Comparison of ENCODE assay signal across 8 cellular contexts in the genomic region with DNA sequence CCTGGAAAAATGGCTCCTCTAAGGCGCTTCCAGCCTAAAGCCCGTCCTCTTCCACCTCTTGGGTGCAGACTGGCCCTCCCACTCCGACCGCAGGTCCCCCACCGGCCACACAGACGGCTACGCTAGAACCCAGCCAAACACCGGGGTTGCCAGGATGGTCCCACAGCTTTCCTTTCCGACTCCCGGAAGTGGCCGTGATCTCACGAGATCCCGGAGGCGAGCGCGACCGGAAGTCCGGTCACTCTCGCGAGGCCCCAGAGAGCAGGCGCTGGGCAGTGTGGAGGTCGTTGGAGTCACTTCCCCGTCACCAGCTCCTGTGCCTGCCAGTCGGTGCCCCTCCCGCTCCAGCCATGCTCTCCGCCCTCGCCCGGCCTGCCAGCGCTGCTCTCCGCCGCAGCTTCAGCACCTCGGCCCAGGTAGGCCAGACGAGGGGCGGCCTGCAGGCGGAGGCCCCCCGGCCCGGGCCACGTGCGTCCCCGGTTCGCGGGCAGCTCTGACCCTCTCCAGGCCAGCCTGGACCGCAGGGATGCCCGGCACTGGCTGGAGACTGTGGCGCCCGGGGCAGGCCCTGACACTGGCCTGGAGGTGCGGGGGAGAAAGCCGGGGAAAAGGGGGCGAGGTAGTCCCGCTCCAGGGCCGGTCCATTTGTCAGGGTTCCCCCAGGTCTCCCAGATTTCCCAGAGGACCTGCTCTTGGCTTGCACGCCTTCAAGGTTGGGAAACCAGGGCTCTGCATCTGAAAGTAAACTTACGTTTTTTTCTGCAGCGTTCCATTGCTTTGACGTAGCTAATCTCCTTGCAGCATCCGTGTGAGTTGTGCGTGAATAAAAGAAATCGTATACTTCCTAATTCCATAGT. TPM values are rescaled to one million over a fixed set of nuclear protein-coding genes. Genes with fewer than 3 reads are reported as not detected.
DNase-seq lines count a peak whose midpoint lies in the region; ATAC-seq and TF ChIP-seq lines count a peak whose summit lies in the region.

A gene with protein sequence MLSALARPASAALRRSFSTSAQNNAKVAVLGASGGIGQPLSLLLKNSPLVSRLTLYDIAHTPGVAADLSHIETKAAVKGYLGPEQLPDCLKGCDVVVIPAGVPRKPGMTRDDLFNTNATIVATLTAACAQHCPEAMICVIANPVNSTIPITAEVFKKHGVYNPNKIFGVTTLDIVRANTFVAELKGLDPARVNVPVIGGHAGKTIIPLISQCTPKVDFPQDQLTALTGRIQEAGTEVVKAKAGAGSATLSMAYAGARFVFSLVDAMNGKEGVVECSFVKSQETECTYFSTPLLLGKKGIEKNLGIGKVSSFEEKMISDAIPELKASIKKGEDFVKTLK (plus strand): TSS at position 296 of the 857 bp plus-strand sequence. CDS start 55 bp downstream, at position 351.
Gene STYXL1, minus strand, starts transcription at position 190 of the 857 bp plus-strand sequence. CDS start 17,477 bp downstream, outside the sequence.

- peaks cover 90% of the 10 kb centered on the region for H3K79me2 ChIP-seq in SU-DHL-6 (ENCODE audit: insufficient read depth, low read length)

- H3K27me3 ChIP-seq in SU-DHL-6 (ENCODE audit: low read length) = no peaks in the 10 kb centered on the region
- H3K27me3 ChIP-seq in thoracic aorta (replicated peaks; ENCODE audit: insufficient read depth) = no peaks in the 10 kb centered on the region

- POLR2A ChIA-PET in activated naive CD8-positive, alpha-beta T cell treated with anti-CD3 and anti-CD28 coated beads, Interleukin-2, amount 10 ng/mL, durations not matched to agents 7 days and 5 days (lab: Charles Lee) = interaction anchor here (0.6 to 1.9 kb wide), 9 partner anchors 8 to 270 kb away, joined by 3 to 9 read pairs (median 4); no protein-coding TSS in a partner anchor

- peak within 1 kb of the TSS; percentile 87 for H2AFZ ChIP-seq in SU-DHL-6 (ENCODE audit: low read depth, low read length, severe bottlenecking)

- TF ChIP-seq CTCF in GM12865 (IDR thresholded peaks at IDR 0.05; ENCODE audit: insufficient read depth, low read depth, low read length, missing control alignments) (no peak), SU-DHL-6 (IDR thresholded peaks at IDR 0.05; ENCODE audit: insufficient read depth, low read length, poor library complexity, severe bottlenecking) (no peak), osteocyte (IDR thresholded peaks at IDR 0.05) (no peak), thoracic aorta (IDR thresholded peaks at IDR 0.05) (no peak)

- H3K4me3 ChIP-seq in GM12865 (ENCODE audit: low read depth, low read length) (peak within 1 kb of the TSS; percentile 100), SU-DHL-6 (ENCODE audit: insufficient read depth, low read length, poor library complexity, severe bottlenecking) (peak within 1 kb of the TSS; percentile 92), thoracic aorta (peak within 1 kb of the TSS; percentile 84)

- H3K27ac ChIP-seq in SU-DHL-6 (ENCODE audit: low read depth, low read length) (peak within 1 kb of the TSS; percentile 65), thoracic aorta (peak within 1 kb of the TSS; percentile 92 to 93)

- H3K9me3 Mint-ChIP-seq in activated naive CD8-positive, alpha-beta T cell treated with anti-CD3 and anti-CD28 coated beads, Interleukin-2, amount 10 ng/mL, durations not matched to agents 7 days and 5 days = no peaks in the 10 kb centered on the region
- H3K9me3 Mint-ChIP-seq in osteocyte (ENCODE audit: unreplicated experiment) = no peaks in the 10 kb centered on the region

- peaks cover 16 to 22% of the 10 kb centered on the region in 2 donors for H3K4me1 ChIP-seq in thoracic aorta (ENCODE audit: control insufficient read depth in 1 of 2, low read depth in 2 of 2)

- peak within 1 kb of the TSS; percentile 69 for H3K4me2 ChIP-seq in SU-DHL-6 (ENCODE audit: low read depth, low read length, poor library complexity, severe bottlenecking)

- H3K36me3 ChIP-seq in SU-DHL-6 (ENCODE audit: low read length) (no peaks in the 10 kb centered on the region), thoracic aorta (no peaks in the 10 kb centered on the region)

- H3K9me2 ChIP-seq in SU-DHL-6 (replicated peaks; ENCODE audit: insufficient read depth, low read length) = no peaks in the 10 kb centered on the region

- peaks cover 6% of the 10 kb centered on the region; the same call in 1 of the 2 replicates for H4K20me1 ChIP-seq in SU-DHL-6 (ENCODE audit: low read depth, low read length)

- intact Hi-C loops in head of caudate nucleus (cut with DNase I) = no loop called here

- peak within 1 kb of the TSS; percentile 97 for H3K9ac ChIP-seq in SU-DHL-6 (ENCODE audit: low read length)

- H3K36me3 Mint-ChIP-seq in activated naive CD8-positive, alpha-beta T cell treated with anti-CD3 and anti-CD28 coated beads, Interleukin-2, amount 10 ng/mL, durations not matched to agents 7 days and 5 days = peaks cover 24% of the 10 kb centered on the region
- H3K36me3 Mint-ChIP-seq in osteocyte (ENCODE audit: unreplicated experiment) = peaks cover 14% of the 10 kb centered on the region

- peak within 1 kb of the TSS; percentile 97 for H3K27ac Mint-ChIP-seq in activated naive CD8-positive, alpha-beta T cell treated with anti-CD3 and anti-CD28 coated beads, Interleukin-2, amount 10 ng/mL, durations not matched to agents 7 days and 5 days
- peak within 1 kb of the TSS; percentile 96 for H3K27ac Mint-ChIP-seq in osteocyte (ENCODE audit: unreplicated experiment)

- ATAC-seq in HG02678 (IDR thresholded peaks at IDR 0.05; ENCODE audit: unreplicated experiment) (peak; percentile 94), thoracic aorta (ENCODE audit: insufficient number of reproducible peaks, low FRiP score, low read depth) (peak; percentile 96)
- peak; percentile 90 for ATAC-seq in activated naive CD8-positive, alpha-beta T cell treated with anti-CD3 and anti-CD28 coated beads, Interleukin-2, amount 10 ng/mL, durations not matched to agents 7 days and 5 days (ENCODE audit: low read depth)

- H3K9me3 ChIP-seq in SU-DHL-6 (ENCODE audit: insufficient read depth, low read length) (no peaks in the 10 kb centered on the region), thoracic aorta (no peaks in the 10 kb centered on the region)

- DNase-seq in GM12865 (ENCODE audit: low read depth) (peak; percentile 97), NCI-H1105 treated with DMSO at 0.1 percent for 48 hours (lab: John Stamatoyannopoulos, UW) (peak; percentile 87), head of caudate nucleus (peak; percentile 83 to 96 (median 92)), osteocyte (ENCODE audit: extremely low spot score, unreplicated experiment) (peak; percentile 98), thoracic aorta (ENCODE audit: low spot score) (peak; percentile 86)
- peak; percentile 92 for DNase-seq in activated naive CD8-positive, alpha-beta T cell treated with anti-CD3 and anti-CD28 coated beads, Interleukin-2, amount 10 ng/mL, durations not matched to agents 7 days and 5 days

- H3K4me1 Mint-ChIP-seq in activated naive CD8-positive, alpha-beta T cell treated with anti-CD3 and anti-CD28 coated beads, Interleukin-2, amount 10 ng/mL, durations not matched to agents 7 days and 5 days = peaks cover 33% of the 10 kb centered on the region
- H3K4me1 Mint-ChIP-seq in osteocyte (ENCODE audit: unreplicated experiment) = peaks cover 22% of the 10 kb centered on the region

- H3K27me3 Mint-ChIP-seq in activated naive CD8-positive, alpha-beta T cell treated with anti-CD3 and anti-CD28 coated beads, Interleukin-2, amount 10 ng/mL, durations not matched to agents 7 days and 5 days = no peaks in the 10 kb centered on the region
- no peaks in the 10 kb centered on the region for H3K27me3 Mint-ChIP-seq in osteocyte (ENCODE audit: unreplicated experiment)

- peak within 1 kb of the TSS; percentile 93 for H3K4me3 Mint-ChIP-seq in activated naive CD8-positive, alpha-beta T cell treated with anti-CD3 and anti-CD28 coated beads, Interleukin-2, amount 10 ng/mL, durations not matched to agents 7 days and 5 days
- H3K4me3 Mint-ChIP-seq in osteocyte (ENCODE audit: unreplicated experiment) = peak within 1 kb of the TSS; percentile 99

- H3F3A ChIP-seq in SU-DHL-6 (ENCODE audit: insufficient read depth) = no peaks in the 10 kb centered on the region

RNA-seq across cellular contexts. Expression of the first gene that starts in this region (rescaled TPM):
- total RNA-seq in activated naive CD8-positive, alpha-beta T cell treated with anti-CD3 and anti-CD28 coated beads, Interleukin-2, amount 10 ng/mL, durations not matched to agents 7 days and 5 days = 100 to 1,000 TPM; 132 to 137 TPM
- 119 and 133 TPM in 2 replicates for total RNA-seq in osteocyte
- total RNA-seq in thoracic aorta = 10 to 100 TPM; 48.2 to 58.6 TPM

RNA-seq across cellular contexts. Expression of gene STYXL1, which starts in this region (rescaled TPM):
- 10 to 100 TPM; 28.7 to 30.3 TPM for total RNA-seq in activated naive CD8-positive, alpha-beta T cell treated with anti-CD3 and anti-CD28 coated beads, Interleukin-2, amount 10 ng/mL, durations not matched to agents 7 days and 5 days
- total RNA-seq in osteocyte = 29.7 and 32.5 TPM in 2 replicates
- 10 to 100 TPM in 1 of 2 donors, 1 to 10 TPM in 1; 9.3 to 14.6 TPM for total RNA-seq in thoracic aorta

Comparison
In these comparisons a context has a peak if more than half of its experiments do, and no peak if none do; other contexts are left out.
1. Peak in every context shown above with its lines: DNase-seq, ATAC-seq, H3K4me3 ChIP-seq and H3K27ac ChIP-seq.